Comparison of ENCODE assay signal across 8 cellular contexts in genomic region chr3:4633078-4634004, GRCh38.
DNase-seq lines count a peak whose midpoint lies in the region; ATAC-seq and TF ChIP-seq lines count a peak whose summit lies in the region.

No MANE protein-coding gene starts in this region.

- H3K9me3 Mint-ChIP-seq in endothelial cell (ENCODE audit: unreplicated experiment) = no peaks in the 10 kb centered on the region
- no peaks in the 10 kb centered on the region for H3K9me3 Mint-ChIP-seq in mesothelial cell of epicardium

- peak; percentile 81 for TF ChIP-seq CTCF in endothelial cell (IDR thresholded peaks at IDR 0.05; ENCODE audit: unreplicated experiment)
- TF ChIP-seq CTCF in mesothelial cell of epicardium (IDR thresholded peaks at IDR 0.05; ENCODE audit: unreplicated experiment) = peak; percentile 79

- H3K4me3 Mint-ChIP-seq in endothelial cell (ENCODE audit: unreplicated experiment) (no peak overlapping the region), mesothelial cell of epicardium (no peak overlapping the region)

- peaks cover 3% of the 10 kb centered on the region for H3K4me1 Mint-ChIP-seq in endothelial cell (ENCODE audit: unreplicated experiment)
- H3K4me1 Mint-ChIP-seq in mesothelial cell of epicardium = no peaks in the 10 kb centered on the region

- H3K27me3 Mint-ChIP-seq in endothelial cell (ENCODE audit: unreplicated experiment) (no peaks in the 10 kb centered on the region), mesothelial cell of epicardium (ENCODE audit: low read depth) (peaks cover 17% of the 10 kb centered on the region)

- H3K27ac Mint-ChIP-seq in endothelial cell (ENCODE audit: unreplicated experiment) (no peak overlapping the region), mesothelial cell of epicardium (no peak overlapping the region)

- DNase-seq in NCI-H2107 treated with DMSO at 0.1 percent for 48 hours (lab: John Stamatoyannopoulos, UW; ENCODE audit: unreplicated experiment) = peak; percentile 28
- DNase-seq in NCI-H2107 (lab: John Stamatoyannopoulos, UW) = no peak
- DNase-seq in Kasumi-1 (lab: John Stamatoyannopoulos, UW) = peak; percentile 89 to 94
- DNase-seq in SIG-M5 (lab: John Stamatoyannopoulos, UW) = peak; percentile 11
- DNase-seq in endothelial cell (ENCODE audit: low spot score) = peak; percentile 12
- no peak for DNase-seq in mesothelial cell of epicardium (ENCODE audit: low spot score in 2 of 2, unreplicated experiment in 2 of 2)
- DNase-seq in effector CD8-positive, alpha-beta T cell (lab: John Stamatoyannopoulos, UW) = no peak

- peak; percentile 63 for ATAC-seq in GM21528 (IDR thresholded peaks at IDR 0.05; ENCODE audit: low FRiP score, unreplicated experiment)

- H3K36me3 Mint-ChIP-seq in endothelial cell (ENCODE audit: low read depth, unreplicated experiment) (peaks cover 5% of the 10 kb centered on the region), mesothelial cell of epicardium (no peaks in the 10 kb centered on the region)

Comparison
In these comparisons a context has a peak if more than half of its experiments do, and no peak if none do; other contexts are left out.
1. DNase-seq: peak in NCI-H2107 treated with DMSO at 0.1 percent for 48 hours (single experiment), Kasumi-1 (2 of 2), SIG-M5 (single experiment) and endothelial cell (single experiment); none in NCI-H2107 (single experiment), mesothelial cell of epicardium (0 of 2) and effector CD8-positive, alpha-beta T cell (single experiment).